ENCODE assay signal across 8 cellular contexts in the genomic region with DNA sequence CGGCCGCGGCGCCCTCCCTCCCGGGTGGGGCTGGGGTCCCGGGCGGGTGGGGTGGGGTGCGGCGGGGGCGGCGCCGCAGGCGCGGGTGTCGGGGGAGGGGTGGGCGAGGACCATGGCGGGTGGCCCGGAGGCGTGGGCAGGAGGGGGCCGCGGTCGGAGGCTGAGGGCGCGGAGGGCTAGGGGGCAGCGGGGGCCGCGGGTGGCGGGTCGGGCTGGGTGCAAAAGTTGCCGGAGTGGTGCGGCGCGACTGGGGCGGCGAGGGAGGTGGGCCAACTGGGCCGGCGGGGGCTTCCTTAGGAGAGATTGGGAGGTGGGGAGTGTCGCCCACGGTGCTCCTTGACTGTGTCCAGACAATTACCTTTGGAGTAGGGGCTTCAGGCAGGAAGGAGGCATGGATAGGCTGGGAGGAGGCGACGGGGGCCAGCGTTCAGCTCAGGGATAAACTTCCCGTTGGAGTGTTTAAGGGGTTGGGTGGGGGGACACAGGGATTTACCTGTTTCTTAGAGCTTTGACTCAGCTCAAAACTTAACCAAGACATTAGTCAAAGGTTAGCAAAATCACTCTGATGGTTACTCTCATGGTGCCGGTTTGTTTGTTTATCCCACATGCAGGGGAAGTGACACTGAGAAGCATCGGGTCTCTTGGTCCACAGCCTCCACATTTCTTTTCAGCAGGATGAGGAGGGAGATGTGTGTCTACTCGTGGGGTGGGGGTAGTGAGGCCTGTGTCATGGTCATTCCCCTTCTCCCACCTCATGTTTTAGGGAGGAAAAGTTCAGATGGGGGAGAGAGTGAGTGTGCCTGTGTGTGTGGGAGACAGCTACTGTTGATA. TPM values are rescaled to one million over a fixed set of nuclear protein-coding genes. Genes with fewer than 3 reads are reported as not detected.
DNase-seq lines count a peak whose midpoint lies in the region; FAIRE-seq and TF ChIP-seq lines count a peak whose summit lies in the region.

No MANE protein-coding gene starts in this region.

- peak; percentile 45 for FAIRE-seq in H54 (lab: Jason Lieb, UNC)

- H3K9me2 ChIP-seq in Loucy (replicated peaks; ENCODE audit: low read depth, low read length), result no peaks in the 10 kb centered on the region

- H3K36me3 ChIP-seq in GM06990 (ENCODE audit: control insufficient read depth, insufficient read depth, low read length), result no peaks in the 10 kb centered on the region
- no peaks in the 10 kb centered on the region for H3K36me3 ChIP-seq in Loucy (ENCODE audit: insufficient read depth, low read length)
- H3K36me3 ChIP-seq in endocrine pancreas (ENCODE audit: control insufficient read depth, insufficient read depth, low read length), result no peaks in the 10 kb centered on the region
- H3K36me3 ChIP-seq in mesendoderm (ENCODE audit: control insufficient read depth, insufficient read depth, low read length), result no peaks in the 10 kb centered on the region

- H2AFZ ChIP-seq in Loucy (ENCODE audit: low read length), result peak overlapping the region; percentile 55; the same call in 1 of the 2 replicates

- peak overlapping the region; percentile 95 for H3K56ac ChIP-seq in mesendoderm (ENCODE audit: low read length)

- peak overlapping the region; percentile 98 for H3K18ac ChIP-seq in mesendoderm (ENCODE audit: low read length)

- H3F3A ChIP-seq in Loucy (ENCODE audit: low read depth), result no peaks in the 10 kb centered on the region

- TF ChIP-seq CTCF in GM06990 (IDR thresholded peaks at IDR 0.05; ENCODE audit: insufficient read depth, low read length, poor library complexity, severe bottlenecking) (no peak), Loucy (conservative IDR thresholded peaks at IDR 0.05; ENCODE audit: low read length) (no peak)

- peaks cover 12% of the 10 kb centered on the region for H4K20me1 ChIP-seq in Loucy (ENCODE audit: insufficient read depth, low read length, poor library complexity, severe bottlenecking)

- H3K4me3 ChIP-seq in GM06990 (replicated peaks; ENCODE audit: low read depth, low read length), result peak overlapping the region; percentile 79
- H3K4me3 ChIP-seq in Loucy (ENCODE audit: low read length, poor library complexity, severe bottlenecking), result peak overlapping the region; percentile 85
- peak overlapping the region; percentile 81 for H3K4me3 ChIP-seq in endocrine pancreas (ENCODE audit: control insufficient read depth, insufficient read depth, low read length)
- peak overlapping the region; percentile 72 for H3K4me3 ChIP-seq in mesendoderm (ENCODE audit: low read length)

- peaks cover 43% of the 10 kb centered on the region for H3K79me2 ChIP-seq in Loucy (ENCODE audit: insufficient read depth, low read length)
- H3K79me2 ChIP-seq in mesendoderm (ENCODE audit: control insufficient read depth, insufficient read depth, low read length), result peaks cover 28% of the 10 kb centered on the region

- peaks cover 6% of the 10 kb centered on the region for H3K79me1 ChIP-seq in mesendoderm (ENCODE audit: low read length)

- H4K5ac ChIP-seq in mesendoderm (ENCODE audit: low read length), result no peak overlapping the region

- H3K4me2 ChIP-seq in Loucy (ENCODE audit: low read depth, low read length, poor library complexity, severe bottlenecking) (peak overlapping the region; percentile 66), mesendoderm (ENCODE audit: low read length) (peak overlapping the region; percentile 90)

- H3K4ac ChIP-seq in mesendoderm (ENCODE audit: low read depth, low read length), result peak overlapping the region; percentile 72

- no peak overlapping the region for H2BK5ac ChIP-seq in mesendoderm (ENCODE audit: low read length)

- H2BK120ac ChIP-seq in mesendoderm (ENCODE audit: low read depth, low read length), result peak overlapping the region; percentile 55

- H3K27me3 ChIP-seq in GM06990 (replicated peaks; ENCODE audit: control insufficient read depth, insufficient read depth, low read length), result no peaks in the 10 kb centered on the region
- no peaks in the 10 kb centered on the region for H3K27me3 ChIP-seq in Loucy (ENCODE audit: insufficient read depth, low read length, poor library complexity, severe bottlenecking)
- no peaks in the 10 kb centered on the region for H3K27me3 ChIP-seq in endocrine pancreas (ENCODE audit: control insufficient read depth, insufficient read depth, low read length)
- no peaks in the 10 kb centered on the region for H3K27me3 ChIP-seq in mesendoderm (ENCODE audit: insufficient read depth, low read length, poor library complexity)

- H3K23ac ChIP-seq in mesendoderm (ENCODE audit: low read length), result no peak overlapping the region

- peaks cover 28% of the 10 kb centered on the region for H3K4me1 ChIP-seq in Loucy (ENCODE audit: insufficient read depth, low read length, poor library complexity, severe bottlenecking)
- peaks cover 16% of the 10 kb centered on the region for H3K4me1 ChIP-seq in endocrine pancreas (ENCODE audit: control insufficient read depth, insufficient read depth, low read length)
- H3K4me1 ChIP-seq in mesendoderm (ENCODE audit: control insufficient read depth, low read depth, low read length), result peaks cover 5% of the 10 kb centered on the region

- whole genome bisulfite sequencing in mesendoderm (ENCODE audit: extremely low coverage, insufficient coverage, low lambda C conversion rate), result no CpG with 5 or more reads among the region's 46 CpGs

- H3K9me3 ChIP-seq in Loucy (ENCODE audit: insufficient read depth, low read depth, low read length), result no peaks in the 10 kb centered on the region
- H3K9me3 ChIP-seq in endocrine pancreas (ENCODE audit: control insufficient read depth, low read length), result no peaks in the 10 kb centered on the region

- peak overlapping the region; percentile 99 for H3K27ac ChIP-seq in mesendoderm (ENCODE audit: low read depth, low read length)

- DNase-seq in GM06990 (ENCODE audit: extremely low read depth, insufficient read length) (peak; percentile 45), H54 (ENCODE audit: insufficient read length, low spot score) (no peak), mesendoderm (peak; percentile 58), cortex of kidney (lab: John Stamatoyannopoulos, UW) (no peak)
- DNase-seq in activated CD4-positive, alpha-beta T cell treated with anti-CD3 and anti-CD28 coated beads, Interleukin-2, amount 50 U/mL, for 4 hours, result peak; percentile 4 to 9
- DNase-seq in stimulated activated CD8-positive, alpha-beta memory T cell treated with anti-CD3 and anti-CD28 coated beads, Interleukin-7, amount 100 ng/mL, for 24 hours (ENCODE audit: low read depth), result peak; percentile 4

- H2AK5ac ChIP-seq in mesendoderm (ENCODE audit: low read length), result no peak overlapping the region

- no peak for TF ChIP-seq POLR2A in H54 (IDR thresholded peaks at IDR 0.05; ENCODE audit: low read depth, low read length)

- H4K8ac ChIP-seq in mesendoderm (ENCODE audit: low read depth, low read length), result peak overlapping the region; percentile 67

- H2BK15ac ChIP-seq in mesendoderm (replicated peaks; ENCODE audit: low read depth), result no peak overlapping the region

- peak overlapping the region; percentile 87 for H3K9ac ChIP-seq in Loucy (ENCODE audit: low read depth, low read length, poor library complexity, severe bottlenecking)
- H3K9ac ChIP-seq in endocrine pancreas (ENCODE audit: control insufficient read depth, insufficient read depth, low read length), result peak overlapping the region; percentile 95
- H3K9ac ChIP-seq in mesendoderm (ENCODE audit: low read length), result peak overlapping the region; percentile 82

RNA-seq across cellular contexts. Expression of a gene that starts 0.9 kb away (rescaled TPM):
- 36.1 TPM for polyA plus RNA-seq in mesendoderm (2013, experiment 1 of 2)
- polyA plus RNA-seq in mesendoderm (2013, experiment 2 of 2), result 35.5 TPM

Comparison
In these comparisons a context has a peak if more than half of its experiments do, and no peak if none do; other contexts are left out.
1. DNase-seq: peak in GM06990 (single experiment), activated CD4-positive, alpha-beta T cell treated with anti-CD3 and anti-CD28 coated beads, Interleukin-2, amount 50 U/mL, for 4 hours (2 of 2), mesendoderm (single experiment) and stimulated activated CD8-positive, alpha-beta memory T cell treated with anti-CD3 and anti-CD28 coated beads, Interleukin-7, amount 100 ng/mL, for 24 hours (single experiment); none in H54 (single experiment) and cortex of kidney (single experiment).
2. Peak in every context shown above with its lines, with median percentiles within 50 percentile points of each other: H3K4me3 ChIP-seq and H3K9ac ChIP-seq.